In the genomic region with DNA sequence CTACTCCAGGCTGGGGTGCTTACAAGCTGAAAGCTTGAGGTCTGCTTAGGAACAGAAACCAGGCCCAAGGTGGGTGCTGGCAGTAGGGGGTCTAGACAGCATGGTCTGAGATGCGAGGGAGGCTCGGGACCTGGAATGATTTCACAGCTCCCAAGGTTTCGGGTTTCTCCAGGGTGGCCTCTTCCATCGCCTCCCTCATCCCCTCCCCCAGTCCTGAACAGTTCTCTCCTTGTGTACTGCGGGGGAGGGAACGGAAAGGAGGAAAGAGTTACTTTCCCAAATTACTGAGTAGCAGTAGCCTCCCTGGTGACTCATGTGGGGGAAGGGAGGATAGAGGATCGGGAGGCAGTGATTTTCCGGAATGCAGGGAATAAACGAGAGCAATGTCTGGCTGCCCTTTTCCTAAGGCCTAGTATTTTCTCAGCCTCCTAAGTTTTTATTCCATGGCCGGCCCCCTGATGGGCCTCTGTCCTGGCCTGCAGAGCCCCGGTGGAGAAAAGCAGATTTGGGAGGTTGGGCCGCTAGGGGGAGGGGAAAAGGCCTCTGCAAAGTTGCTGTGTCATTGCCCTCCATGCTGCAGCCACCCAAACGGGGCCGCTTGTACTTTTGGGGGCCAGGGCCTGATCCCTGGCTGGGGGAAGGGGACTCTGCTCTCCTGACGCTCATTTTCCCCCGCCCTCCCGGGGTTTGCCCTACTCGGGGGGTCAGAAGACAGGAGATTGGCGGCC, we compare ENCODE assay signal across 8 cellular contexts. TPM values are rescaled to one million over a fixed set of nuclear protein-coding genes. Genes with fewer than 3 reads are reported as not detected.
DNase-seq lines count a peak whose midpoint lies in the region; ATAC-seq and TF ChIP-seq lines count a peak whose summit lies in the region.

No MANE protein-coding gene starts in this region.

- peaks cover 26% of the 10 kb centered on the region for H3K4me1 Mint-ChIP-seq in HFFc6 (ENCODE audit: low read depth)
- peaks cover 30 to 48% of the 10 kb centered on the region in 2 donors for H3K4me1 Mint-ChIP-seq in stimulated activated naive B cell treated with anti-CD40 and anti-IgM and Interleukin-4, amounts not matched to agents 10 μg/mL and 1 μg/mL and 100 μg/mL, for 72 hours

- H3K9me3 ChIP-seq in BE2C = no peaks in the 10 kb centered on the region

- DNase-seq in BE2C (peak; percentile 83), HFFc6 (peak; percentile 91), NOMO-1 treated with dmso at 0.1 percent for 144 hours (lab: John Stamatoyannopoulos, UW; ENCODE audit: unreplicated experiment) (peak; percentile 88), activated T-cell treated with anti-CD3 and anti-CD28 coated beads for 1 hour (ENCODE audit: low read depth) (peak; percentile 55), epithelial cell of proximal tubule (ENCODE audit: low read depth) (no peak), myocyte (ENCODE audit: low read depth) (peak; percentile 96)
- DNase-seq in stimulated activated naive B cell treated with anti-CD40 and anti-IgM and Interleukin-4, amounts not matched to agents 10 μg/mL and 1 μg/mL and 100 μg/mL, for 72 hours = peak; percentile 82

- H3K4me3 Mint-ChIP-seq in HFFc6 = peak overlapping the region; percentile 93
- H3K4me3 Mint-ChIP-seq in stimulated activated naive B cell treated with anti-CD40 and anti-IgM and Interleukin-4, amounts not matched to agents 10 μg/mL and 1 μg/mL and 100 μg/mL, for 72 hours = peak overlapping the region; percentile 89 to 97

- peak overlapping the region; percentile 99 for H3K27ac Mint-ChIP-seq in HFFc6
- H3K27ac Mint-ChIP-seq in stimulated activated naive B cell treated with anti-CD40 and anti-IgM and Interleukin-4, amounts not matched to agents 10 μg/mL and 1 μg/mL and 100 μg/mL, for 72 hours = peak overlapping the region; percentile 100

- ATAC-seq in stimulated activated naive B cell treated with anti-CD40 and anti-IgM and Interleukin-4, amounts not matched to agents 10 μg/mL and 1 μg/mL and 100 μg/mL, for 72 hours (replicated peaks) = peak in 1 of 2 donors; percentile 1
- ATAC-seq in HG02981 (IDR thresholded peaks at IDR 0.05; ENCODE audit: unreplicated experiment) = no peak

- peak overlapping the region; percentile 88 for H3K4me3 ChIP-seq in BE2C (ENCODE audit: low read depth, low read length)
- H3K4me3 ChIP-seq in epithelial cell of proximal tubule (ENCODE audit: low read depth, low read length) = peak overlapping the region; percentile 77

- peaks cover 13% of the 10 kb centered on the region for H3K9me3 Mint-ChIP-seq in HFFc6
- H3K9me3 Mint-ChIP-seq in stimulated activated naive B cell treated with anti-CD40 and anti-IgM and Interleukin-4, amounts not matched to agents 10 μg/mL and 1 μg/mL and 100 μg/mL, for 72 hours = no peaks in the 10 kb centered on the region

- H3K27me3 ChIP-seq in BE2C = no peaks in the 10 kb centered on the region

- peak; percentile 23; the same call in 1 of the 2 replicates for TF ChIP-seq CTCF in BE2C (IDR thresholded peaks at IDR 0.05; ENCODE audit: low read depth, low read length)
- peak; percentile 66 for TF ChIP-seq CTCF in HFFc6 (IDR thresholded peaks at IDR 0.05)
- TF ChIP-seq CTCF in epithelial cell of proximal tubule (conservative IDR thresholded peaks at IDR 0.05; ENCODE audit: low read depth, low read length) = peak; percentile 25

- peaks cover 36% of the 10 kb centered on the region for H3K36me3 Mint-ChIP-seq in HFFc6 (ENCODE audit: low read depth)
- peaks cover 51 to 77% of the 10 kb centered on the region in 2 donors for H3K36me3 Mint-ChIP-seq in stimulated activated naive B cell treated with anti-CD40 and anti-IgM and Interleukin-4, amounts not matched to agents 10 μg/mL and 1 μg/mL and 100 μg/mL, for 72 hours

- H3K27me3 Mint-ChIP-seq in HFFc6 (ENCODE audit: insufficient read depth) = peaks cover 33% of the 10 kb centered on the region
- H3K27me3 Mint-ChIP-seq in stimulated activated naive B cell treated with anti-CD40 and anti-IgM and Interleukin-4, amounts not matched to agents 10 μg/mL and 1 μg/mL and 100 μg/mL, for 72 hours = no peaks in the 10 kb centered on the region

- peaks cover 42% of the 10 kb centered on the region for H3K36me3 ChIP-seq in BE2C

- peaks cover 3% of the 10 kb centered on the region; the same call in 1 of the 2 replicates for H3K4me1 ChIP-seq in BE2C

RNA-seq across cellular contexts. Expression of a gene that starts 1.5 kb away (rescaled TPM):
- 257 TPM for polyA plus RNA-seq in BE2C (2012; ENCODE audit: insufficient read depth, insufficient read length, low read depth)
- total RNA-seq in HFFc6 (2021; fragmentation: NEBNext Ultra II Directional; extraction: Animal tissue kit (Norgen Biotek cat#: 25700)) = 100 to 1,000 TPM; 147 to 163 (median 157) TPM
- total RNA-seq in epithelial cell of proximal tubule (128 and 140 TPM in 2 replicates), myocyte (108 and 112 TPM in 2 replicates)
- polyA plus RNA-seq in myocyte (2012) = 126 TPM

RNA-seq across cellular contexts. Expression of a gene that starts 17.0 kb away (rescaled TPM):
- 0.56 TPM for polyA plus RNA-seq in BE2C (2012; ENCODE audit: insufficient read depth, insufficient read length, low read depth)
- total RNA-seq in HFFc6 (2021; fragmentation: NEBNext Ultra II Directional; extraction: Animal tissue kit (Norgen Biotek cat#: 25700)) = 1 to 10 TPM; 2.0 to 3.1 (median 2.2) TPM
- total RNA-seq in epithelial cell of proximal tubule = 0.65 and 2.0 TPM in 2 replicates
- total RNA-seq in myocyte = 2.1 and 4.3 TPM in 2 replicates
- polyA plus RNA-seq in myocyte (2012) = 6.3 TPM

RNA-seq across cellular contexts. Expression of a gene that starts 29.0 kb away (rescaled TPM):
- not detected for polyA plus RNA-seq in BE2C (2012; ENCODE audit: insufficient read depth, insufficient read length, low read depth)
- total RNA-seq in HFFc6 (2021; fragmentation: NEBNext Ultra II Directional; extraction: Animal tissue kit (Norgen Biotek cat#: 25700)) = not detected
- total RNA-seq in epithelial cell of proximal tubule (3.5 and 4.2 TPM in 2 replicates), myocyte (not detected in 2 replicates)
- polyA plus RNA-seq in myocyte (2012) = not detected

RNA-seq across cellular contexts. Expression of a gene that starts 39.5 kb away (rescaled TPM):
- polyA plus RNA-seq in BE2C (2012; ENCODE audit: insufficient read depth, insufficient read length, low read depth) = not detected
- total RNA-seq in HFFc6 (2021; fragmentation: NEBNext Ultra II Directional; extraction: Animal tissue kit (Norgen Biotek cat#: 25700)) = not detected
- total RNA-seq in epithelial cell of proximal tubule (1.6 TPM in 1 of 2 replicates, not detected in the other), myocyte (not detected in 2 replicates)
- polyA plus RNA-seq in myocyte (2012) = not detected
